Comparison of ENCODE assay signal across 34 cellular contexts in genomic region chr1:27150641-27151040, GRCh38. TPM values are rescaled to one million over a fixed set of nuclear protein-coding genes. Genes with fewer than 3 reads are reported as not detected.
A peak's percentile ranks its signal among the peaks of the same experiment; 100 is the strongest.
DNase-seq lines count a peak whose midpoint lies in the region; ATAC-seq and TF ChIP-seq lines count a peak whose summit lies in the region.
"Had no signal": no experiment of that assay in that cellular context is flagged by ENCODE, and none has a peak within 500 bp of the region (broad histone marks: within the 10 kb centered on the region; RNA-seq: fewer than 3 reads in every experiment).

No MANE protein-coding gene starts in this region.

- peak overlapping the region in 5 of 10 donors; percentile 5 to 58 (median 29) for H3K4me3 Mint-ChIP-seq in naive thymus-derived CD8-positive, alpha-beta T cell
- H3K4me3 Mint-ChIP-seq: CD14-positive monocyte; GM23338; stimulated activated naive CD8-positive, alpha-beta T cell treated with anti-CD3 and anti-CD28 coated beads, Interleukin-15, Interleukin-2, amounts not matched to agents 100 ng/mL and 50 ng/mL, for 24 hours; T-cell had no signal

- H3K79me2 ChIP-seq in Karpas-422 (ENCODE audit: low read length) (peaks cover 68% of the 10 kb centered on the region), mammary epithelial cell (ENCODE audit: insufficient read depth, low read length) (peaks cover 89% of the 10 kb centered on the region)

- POLR2A ChIA-PET in naive thymus-derived CD8-positive, alpha-beta T cell (lab: Charles Lee) = interaction anchor here (0.8 to 8.7 kb wide), 2 partner anchors 9 to 11 kb away, joined by 3 to 199 read pairs; no protein-coding TSS in a partner anchor

- ATAC-seq in naive thymus-derived CD8-positive, alpha-beta T cell = no peak
- ATAC-seq in GM18519 (IDR thresholded peaks at IDR 0.05; ENCODE audit: low FRiP score, unreplicated experiment) = no peak
- ATAC-seq: activated naive CD4-positive, alpha-beta T cell treated with anti-CD3 and anti-CD28 coated beads, Interleukin-2, amount 50 U/mL, for 72 hours; GM23338; left cardiac atrium; T-cell had no signal

- peaks cover 91% of the 10 kb centered on the region for H3K4me1 ChIP-seq in Karpas-422 (ENCODE audit: low read length)
- H3K4me1 ChIP-seq in mammary epithelial cell (ENCODE audit: insufficient read depth, low read length) = peaks cover 47% of the 10 kb centered on the region
- peaks cover 45% of the 10 kb centered on the region for H3K4me1 ChIP-seq in prostate gland (replicated peaks)
- peaks cover 44 to 81% (median 53%) of the 10 kb centered on the region in 4 donors for H3K4me1 ChIP-seq in transverse colon
- peaks cover 36 to 86% (median 50%) of the 10 kb centered on the region in 3 donors for H3K4me1 ChIP-seq in esophagus squamous epithelium

- H3K27me3 ChIP-seq in Karpas-422 (ENCODE audit: low read length) (no peaks in the 10 kb centered on the region), mammary epithelial cell (ENCODE audit: insufficient read depth, low read length) (no peaks in the 10 kb centered on the region), prostate gland (replicated peaks; ENCODE audit: insufficient read depth) (no peaks in the 10 kb centered on the region), transverse colon (no peaks in the 10 kb centered on the region), esophagus squamous epithelium (no peaks in the 10 kb centered on the region)
- H3K27me3 ChIP-seq: colonic mucosa, tibial artery had no signal

- intact Hi-C loops in mammary epithelial cell (cut with micrococcal nuclease) = no loop called here
- intact Hi-C loops in prostate gland (cut with DNase I) = loop anchor here (5.0 kb wide), 1 partner anchor 33 kb away; no protein-coding TSS in a partner anchor
- intact Hi-C loops in transverse colon (cut with DNase I; ENCODE audit: low total_unique reads) = no loop called here
- intact Hi-C loops in esophagus squamous epithelium (cut with DNase I) = no loop called here

- no peaks in the 10 kb centered on the region for H3K9me3 Mint-ChIP-seq in naive thymus-derived CD8-positive, alpha-beta T cell
- H3K9me3 Mint-ChIP-seq: activated T-helper 2 cell treated with anti-CD3 and anti-CD28 coated beads, Interferon-gamma antibody, Interleukin-2, Interleukin-4, amounts not matched to agents 10 μg/mL and 5 μg/mL and 100 μg/mL, durations not matched to agents 14 hours and 24 hours and 36 hours; CD14-positive monocyte; GM23338; IgD-negative memory B cell; stimulated activated naive CD8-positive, alpha-beta T cell treated with anti-CD3 and anti-CD28 coated beads, Interleukin-15, Interleukin-2, amounts not matched to agents 100 ng/mL and 50 ng/mL, for 24 hours; T-cell had no signal

- H2AFZ ChIP-seq in Karpas-422 (ENCODE audit: low read length) (no peak overlapping the region), mammary epithelial cell (ENCODE audit: low read depth, low read length) (no peak overlapping the region)
- H2AFZ ChIP-seq: GM23338 had no signal

- no peaks in the 10 kb centered on the region for H3K9me2 ChIP-seq in Karpas-422 (replicated peaks; ENCODE audit: insufficient read depth, low read length)

- H4K20me1 ChIP-seq in Karpas-422 (ENCODE audit: insufficient read depth, low read depth, low read length) = peaks cover 23% of the 10 kb centered on the region
- no peaks in the 10 kb centered on the region for H4K20me1 ChIP-seq in mammary epithelial cell (ENCODE audit: insufficient read depth, low read length)

- no TSS peak for BruUV-seq in mammary epithelial cell (replicated peaks; lab: Mats Ljungman, UMichigan)

- H3K27ac Mint-ChIP-seq in naive thymus-derived CD8-positive, alpha-beta T cell = peak overlapping the region in 4 of 10 donors; percentile 32 to 77 (median 59)
- H3K27ac Mint-ChIP-seq: activated T-helper 2 cell treated with anti-CD3 and anti-CD28 coated beads, Interferon-gamma antibody, Interleukin-2, Interleukin-4, amounts not matched to agents 10 μg/mL and 5 μg/mL and 100 μg/mL, durations not matched to agents 14 hours and 24 hours and 36 hours; GM23338; stimulated activated naive CD8-positive, alpha-beta T cell treated with anti-CD3 and anti-CD28 coated beads, Interleukin-15, Interleukin-2, amounts not matched to agents 100 ng/mL and 50 ng/mL, for 24 hours had no signal

- H3K9ac ChIP-seq in Karpas-422 (ENCODE audit: low read length) (peak overlapping the region; percentile 67), mammary epithelial cell (ENCODE audit: insufficient read depth, low read length) (no peak overlapping the region)

- dilution Hi-C loops in mammary epithelial cell (cut with HindIII; ENCODE audit: low sequenced_read_pairs) = no loop called here

- no peak for TF ChIP-seq CTCF in mammary epithelial cell (conservative IDR thresholded peaks at IDR 0.05 in 1 of 2, IDR thresholded peaks at IDR 0.05 in 1 of 2; ENCODE audit: extremely low read depth in 1 of 2, insufficient read depth in 1 of 2, low read depth in 1 of 2, low read length in 2 of 2)
- TF ChIP-seq CTCF in prostate gland (IDR thresholded peaks at IDR 0.05) = no peak
- no peak for TF ChIP-seq CTCF in transverse colon (IDR thresholded peaks at IDR 0.05)
- no peak for TF ChIP-seq CTCF in esophagus squamous epithelium (IDR thresholded peaks at IDR 0.05)

- peak overlapping the region; percentile 99 for H3K27ac ChIP-seq in Karpas-422 (ENCODE audit: low read length)
- H3K27ac ChIP-seq in mammary epithelial cell (ENCODE audit: insufficient read depth, low read depth, low read length) = no peak overlapping the region
- H3K27ac ChIP-seq in prostate gland = peak overlapping the region; percentile 53 to 90
- H3K27ac ChIP-seq in transverse colon = peak overlapping the region in 3 of 4 donors; percentile 11 to 47 (median 20)
- H3K27ac ChIP-seq in esophagus squamous epithelium = peak overlapping the region in 1 of 4 donors; percentile 16
- H3K27ac ChIP-seq: colonic mucosa, tibial artery had no signal

- H3K36me3 Mint-ChIP-seq in naive thymus-derived CD8-positive, alpha-beta T cell = peaks cover 0 to 6% (median 0%) of the 10 kb centered on the region in 3 donors
- H3K36me3 Mint-ChIP-seq: IgD-negative memory B cell, naive B cell had no signal

- H3K9me3 ChIP-seq in Karpas-422 (ENCODE audit: low read length) (no peaks in the 10 kb centered on the region), mammary epithelial cell (replicated peaks; ENCODE audit: insufficient read depth, low read length) (no peaks in the 10 kb centered on the region), prostate gland (no peaks in the 10 kb centered on the region), transverse colon (no peaks in the 10 kb centered on the region), esophagus squamous epithelium (no peaks in the 10 kb centered on the region)
- H3K9me3 ChIP-seq: colonic mucosa, tibial artery had no signal

- CTCF ChIA-PET in mammary epithelial cell (lab: Charles Lee; ENCODE audit: low non-redundant PET) = no interaction called here

- H3K4me2 ChIP-seq in Karpas-422 (ENCODE audit: low read depth, low read length, poor library complexity, severe bottlenecking) (peak overlapping the region; percentile 100), mammary epithelial cell (ENCODE audit: insufficient read depth, low read depth, low read length) (peak overlapping the region; percentile 34)
- H3K4me2 ChIP-seq: GM23338 had no signal

- TF ChIP-seq POLR2A in prostate gland (IDR thresholded peaks at IDR 0.05) (no peak), transverse colon (IDR thresholded peaks at IDR 0.05) (no peak), esophagus squamous epithelium (IDR thresholded peaks at IDR 0.05) (no peak)

- in situ Hi-C loops in mammary epithelial cell (cut with MboI; ENCODE audit: low sequenced_read_pairs in 2 of 2) (loop anchor here in 1 of 2 donors (5.0 kb wide), 1 partner anchor 38 kb away; no protein-coding TSS in a partner anchor), transverse colon (cut with MboI; ENCODE audit: low pct_ligation_motif_present in 1 of 4, low pct_unique_long_range_greater_than_20kb in 1 of 4, low sequenced_read_pairs in 3 of 4) (no loop called here)

- DNase-seq in Karpas-422 = no peak
- no peak for DNase-seq in mammary epithelial cell
- DNase-seq in prostate gland (ENCODE audit: low spot score) = no peak
- DNase-seq in transverse colon = no peak
- DNase-seq in esophagus squamous epithelium (lab: John Stamatoyannopoulos, UW) = no peak
- no peak for DNase-seq in naive thymus-derived CD8-positive, alpha-beta T cell
- DNase-seq: activated CD4-positive, alpha-beta T cell treated with anti-CD3 and anti-CD28 coated beads for 48 hours; activated CD8-positive, alpha-beta memory T cell treated with anti-CD3 and anti-CD28 coated beads for 24 hours; activated T-cell treated with anti-CD3 and anti-CD28 coated beads for 4 hours; amygdala; colonic mucosa; DMS79 treated with DMSO at 0.1 percent for 48 hours; effector CD8-positive, alpha-beta T cell; GF-D8; hypothalamus; left cardiac atrium; mesenchymal stem cell; naive B cell; NCI-H1092; NCI-H1694; NCI-H446; NCI-H82; occipital lobe; stimulated activated CD4-positive, alpha-beta T cell treated with anti-CD3 and anti-CD28 coated beads, Interleukin-1b, Interleukin-23, amount 100 ng/mL, for 48 hours; T-cell; tibial artery had no signal

- H3K4me1 Mint-ChIP-seq in naive thymus-derived CD8-positive, alpha-beta T cell = peaks cover 49 to 77% (median 73%) of the 10 kb centered on the region in 4 donors

- H3K36me3 ChIP-seq in Karpas-422 (ENCODE audit: insufficient read depth, low read length) (peaks cover 9% of the 10 kb centered on the region), mammary epithelial cell (ENCODE audit: insufficient read depth, low read length) (no peaks in the 10 kb centered on the region), prostate gland (no peaks in the 10 kb centered on the region), transverse colon (no peaks in the 10 kb centered on the region), esophagus squamous epithelium (no peaks in the 10 kb centered on the region)
- H3K36me3 ChIP-seq: colonic mucosa, tibial artery had no signal

- WGBS in mammary epithelial cell (ENCODE audit: low coverage, missing lambda C conversion rate) = 54% methylated on average over 3 of the region's 3 CpGs
- WGBS in prostate gland = 77% methylated on average over 3 of the region's 3 CpGs
- 71 to 88% methylated on average over 2 to 3 of the region's 3 CpGs for WGBS in transverse colon (ENCODE audit: low coverage in 1 of 2), 2 donors
- WGBS in esophagus squamous epithelium, 2 donors = 72% methylated on average over 3 of the region's 3 CpGs

- TF ChIP-seq EP300 in transverse colon (IDR thresholded peaks at IDR 0.05; ENCODE audit: low read depth) = no peak

- no peaks in the 10 kb centered on the region for H3K27me3 Mint-ChIP-seq in naive thymus-derived CD8-positive, alpha-beta T cell
- H3K27me3 Mint-ChIP-seq: IgD-negative memory B cell; naive B cell; stimulated activated naive CD8-positive, alpha-beta T cell treated with anti-CD3 and anti-CD28 coated beads, Interleukin-15, Interleukin-2, amounts not matched to agents 100 ng/mL and 50 ng/mL, for 24 hours; T-cell had no signal

- peak overlapping the region; percentile 62 for H3K4me3 ChIP-seq in Karpas-422 (ENCODE audit: low read length)
- H3K4me3 ChIP-seq in mammary epithelial cell (replicated peaks in 1 of 3; ENCODE audit: insufficient read depth in 1 of 3, low read depth in 2 of 3, low read length in 3 of 3) = no peak overlapping the region
- no peak overlapping the region for H3K4me3 ChIP-seq in prostate gland
- no peak overlapping the region for H3K4me3 ChIP-seq in transverse colon
- no peak overlapping the region for H3K4me3 ChIP-seq in esophagus squamous epithelium
- H3K4me3 ChIP-seq: colonic mucosa, GM23338, smooth muscle cell, tibial artery had no signal

RNA-seq across cellular contexts. Expression of gene SLC9A1, which starts 4.3 kb away (rescaled TPM):
- 35.3 and 48.6 TPM in 2 replicates for total RNA-seq in Karpas-422 (2014; rRNA removed; shearing (Covaris generic); ENCODE audit: low replicate concordance)
- 100 to 1,000 TPM in 1 of 2 donors, 1 to 10 TPM in 1; 9.5 to 124 TPM for total RNA-seq in mammary epithelial cell
- polyA plus RNA-seq in mammary epithelial cell = 16.7 TPM
- polyA minus RNA-seq in mammary epithelial cell = 203 TPM
- 10 to 100 TPM; 22.9 to 30.4 TPM for total RNA-seq in prostate gland
- total RNA-seq in transverse colon = 100 to 1,000 TPM in 2 of 4 donors, 10 to 100 TPM in 2; 17.9 to 140 (median 101) TPM
- 10 to 100 TPM; 11.4 to 18.8 (median 16.6) TPM for total RNA-seq in esophagus squamous epithelium
- total RNA-seq in naive thymus-derived CD8-positive, alpha-beta T cell = 10 to 100 TPM; 16.2 to 17.7 TPM
- 10 to 100 TPM in 1 of 3 donors, 1 to 10 TPM in 2; 4.5 to 14.2 (median 8.5) TPM for polyA plus RNA-seq in naive thymus-derived CD8-positive, alpha-beta T cell
